8 cellular contexts compared by ENCODE assay signal in genomic region chr10:43105119-43105792, GRCh38. TPM values are rescaled to one million over a fixed set of nuclear protein-coding genes. Genes with fewer than 3 reads are reported as not detected.
DNase-seq lines count a peak whose midpoint lies in the region; ATAC-seq and TF ChIP-seq lines count a peak whose summit lies in the region.

No MANE protein-coding gene starts in this region.

- H3K9me3 Mint-ChIP-seq in activated CD8-positive, alpha-beta T cell treated with anti-CD3 and anti-CD28 coated beads for 36 hours, result no peaks in the 10 kb centered on the region

- intact Hi-C loops in activated CD8-positive, alpha-beta T cell treated with anti-CD3 and anti-CD28 coated beads for 36 hours (cut with micrococcal nuclease), result loop anchor here (5.0 to 10.0 kb wide), 2 partner anchors 238 to 350 kb away; no protein-coding TSS in a partner anchor

- peaks cover 4% of the 10 kb centered on the region for H3K4me1 Mint-ChIP-seq in activated CD8-positive, alpha-beta T cell treated with anti-CD3 and anti-CD28 coated beads for 36 hours (ENCODE audit: low read depth)

- POLR2A ChIA-PET in activated CD8-positive, alpha-beta T cell treated with anti-CD3 and anti-CD28 coated beads for 36 hours (lab: Charles Lee), result no interaction called here

- H3K27ac Mint-ChIP-seq in activated CD8-positive, alpha-beta T cell treated with anti-CD3 and anti-CD28 coated beads for 36 hours, result no peak overlapping the region

- H3K27me3 Mint-ChIP-seq in activated CD8-positive, alpha-beta T cell treated with anti-CD3 and anti-CD28 coated beads for 36 hours, result peaks cover 15% of the 10 kb centered on the region

- no peaks in the 10 kb centered on the region for H3K36me3 Mint-ChIP-seq in activated CD8-positive, alpha-beta T cell treated with anti-CD3 and anti-CD28 coated beads for 36 hours (ENCODE audit: low read depth)

- peak; percentile 30 for DNase-seq in AG09319 (ENCODE audit: extremely low read depth, low read depth)
- DNase-seq in NCI-H526 treated with DMSO at 0.1 percent for 48 hours (lab: John Stamatoyannopoulos, UW), result peak; percentile 32
- peak; percentile 85 for DNase-seq in activated CD8-positive, alpha-beta T cell treated with anti-CD3 and anti-CD28 coated beads for 36 hours
- DNase-seq in effector CD4-positive, alpha-beta T cell, result peak; percentile 66
- peak; percentile 63 to 67 for DNase-seq in lung microvascular endothelial cell (ENCODE audit: low read depth in 2 of 2)
- DNase-seq in stimulated activated CD4-positive, alpha-beta T cell treated with anti-CD3 and anti-CD28 coated beads, Interleukin-4, amount 100 ng/mL, for 48 hours (ENCODE audit: low read depth in 2 of 2), result peak; percentile 68 to 78

- CTCF ChIA-PET in activated CD8-positive, alpha-beta T cell treated with anti-CD3 and anti-CD28 coated beads for 36 hours (lab: Charles Lee), result interaction anchor here (0.7 to 1.3 kb wide), 9 partner anchors 12 to 352 kb away, joined by 3 to 5 read pairs (median 3); partner anchors contain the start of genes BMS1 and CSGALNACT2

- peak; percentile 81 for TF ChIP-seq CTCF in AG09319 (IDR thresholded peaks at IDR 0.05; ENCODE audit: low read depth, low read length)
- peak; percentile 100 for TF ChIP-seq CTCF in activated CD8-positive, alpha-beta T cell treated with anti-CD3 and anti-CD28 coated beads for 36 hours (IDR thresholded peaks at IDR 0.05)

- ATAC-seq in GM18868 (IDR thresholded peaks at IDR 0.05; ENCODE audit: unreplicated experiment) (peak; percentile 89), HG03103 (IDR thresholded peaks at IDR 0.05; ENCODE audit: low read depth, unreplicated experiment) (peak; percentile 82)
- peak; percentile 97 for ATAC-seq in activated CD8-positive, alpha-beta T cell treated with anti-CD3 and anti-CD28 coated beads for 36 hours

- H3K4me3 Mint-ChIP-seq in activated CD8-positive, alpha-beta T cell treated with anti-CD3 and anti-CD28 coated beads for 36 hours, result peak overlapping the region; percentile 59

RNA-seq across cellular contexts. Expression of gene RET, which starts 28.4 kb away (rescaled TPM):
- under 1 TPM; 0.13 to 0.47 TPM for total RNA-seq in activated CD8-positive, alpha-beta T cell treated with anti-CD3 and anti-CD28 coated beads for 36 hours
- 0.44 and 6.5 TPM in 2 replicates for total RNA-seq in lung microvascular endothelial cell

RNA-seq across cellular contexts. Expression of gene CSGALNACT2, which starts 33.0 kb away (rescaled TPM):
- 10 to 100 TPM; 15.3 to 15.5 TPM for total RNA-seq in activated CD8-positive, alpha-beta T cell treated with anti-CD3 and anti-CD28 coated beads for 36 hours
- total RNA-seq in lung microvascular endothelial cell, result 5.9 and 9.1 TPM in 2 replicates

Comparison
In these comparisons a context has a peak if more than half of its experiments do, and no peak if none do; other contexts are left out.
1. Peak in every context shown above with its lines: DNase-seq and ATAC-seq.
2. DNase-seq: peak in every context shown above with its lines; median percentile 85 in activated CD8-positive, alpha-beta T cell treated with anti-CD3 and anti-CD28 coated beads for 36 hours; 73 in stimulated activated CD4-positive, alpha-beta T cell treated with anti-CD3 and anti-CD28 coated beads, Interleukin-4, amount 100 ng/mL, for 48 hours; 66 in effector CD4-positive, alpha-beta T cell; 65 in lung microvascular endothelial cell; 32 in NCI-H526 treated with DMSO at 0.1 percent for 48 hours; 30 in AG09319.